Comparison of ENCODE assay signal across 17 cellular contexts in the genomic region with DNA sequence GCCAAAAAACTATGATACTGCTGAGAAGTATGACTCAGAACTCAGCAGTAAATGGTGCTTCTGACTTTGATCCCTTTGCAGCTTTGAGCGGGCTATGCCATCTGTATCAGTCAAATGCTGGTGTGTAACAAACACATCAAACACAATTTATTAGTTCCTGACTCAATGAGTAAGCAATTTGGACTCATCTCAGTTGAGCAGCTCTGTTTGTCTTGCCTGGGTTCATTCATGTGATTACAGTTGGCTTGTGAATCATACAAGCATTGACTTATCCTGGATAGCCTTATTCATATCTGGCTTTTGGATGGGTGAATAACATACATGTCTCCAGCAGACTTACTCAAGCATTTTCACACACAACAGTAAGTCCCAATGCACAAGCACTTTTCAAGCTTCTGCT.
A peak's percentile ranks its signal among the peaks of the same experiment; 100 is the strongest.
DNase-seq lines count a peak whose midpoint lies in the region; ATAC-seq and TF ChIP-seq lines count a peak whose summit lies in the region.
"Had no signal": no experiment of that assay in that cellular context is flagged by ENCODE, and none has a peak within 500 bp of the region (broad histone marks: within the 10 kb centered on the region; RNA-seq: fewer than 3 reads in every experiment).

No MANE protein-coding gene starts in this region.

- H3K27me3 ChIP-seq in GM23248 (replicated peaks; ENCODE audit: insufficient read depth): no peaks in the 10 kb centered on the region

- no peak for TF ChIP-seq CTCF in epithelial cell of esophagus (IDR thresholded peaks at IDR 0.05; ENCODE audit: insufficient read depth, low read depth, low read length, missing control alignments)

- no peak overlapping the region for H3K9ac ChIP-seq in GM23248

- no peaks in the 10 kb centered on the region for H3K9me2 ChIP-seq in GM23248 (ENCODE audit: insufficient read depth)

- H3K4me3 ChIP-seq in GM23248: no peak overlapping the region
- H3K4me3 ChIP-seq in epithelial cell of esophagus (ENCODE audit: low read length): no peak overlapping the region
- H3K4me3 ChIP-seq: GM23338, PC-9 had no signal

- no peak for ATAC-seq in HG02588 (IDR thresholded peaks at IDR 0.05; ENCODE audit: unreplicated experiment)
- ATAC-seq: GM23338, SK-N-SH treated with all-trans-retinoic acid at 6 μM for 48 hours had no signal

- DNase-seq in GM23248 (peak; percentile 23), NCI-H226 (peak; percentile 5), epithelial cell of esophagus (ENCODE audit: low read depth) (peak; percentile 50), kidney tubule cell (ENCODE audit: low spot score) (peak; percentile 69), SHP77 (lab: John Stamatoyannopoulos, UW) (no peak), NCI-H2081 (lab: John Stamatoyannopoulos, UW) (no peak)
- DNase-seq: CD4-positive, alpha-beta T cell; DND-41; Kasumi-1; NCI-H1436 treated with DMSO at 0.1 percent for 48 hours; NCI-H345; NCI-H526 treated with DMSO at 0.1 percent for 48 hours; PC-9; Right ventricle myocardium superior had no signal

- H2AFZ ChIP-seq in GM23248: no peak overlapping the region
- H2AFZ ChIP-seq: GM23338, PC-9 had no signal

- H3K4me2 ChIP-seq in GM23248 (ENCODE audit: unreplicated experiment): no peak overlapping the region
- H3K4me2 ChIP-seq: GM23338, PC-9 had no signal

- no peaks in the 10 kb centered on the region for H4K20me1 ChIP-seq in GM23248 (ENCODE audit: insufficient read depth)

- H3K36me3 ChIP-seq in GM23248 (ENCODE audit: low read depth): no peaks in the 10 kb centered on the region

- H3K9me3 ChIP-seq in GM23248 (ENCODE audit: low read depth): no peaks in the 10 kb centered on the region

- peaks cover 38% of the 10 kb centered on the region for H3K4me1 ChIP-seq in GM23248 (ENCODE audit: insufficient read depth)

- peaks cover 37% of the 10 kb centered on the region for H3F3A ChIP-seq in GM23248 (ENCODE audit: insufficient read depth)

- WGBS in GM23248 (ENCODE audit: low coverage in 1 of 2, low lambda C conversion rate in 2 of 2, missing lambda C conversion rate in 2 of 2), 2 experiments: 20 to 27% methylated on average over 1 of the region's 1 CpG

- in situ Hi-C loops in GM23248 (cut with MboI): no loop called here

- no peaks in the 10 kb centered on the region for H3K79me2 ChIP-seq in GM23248 (ENCODE audit: insufficient read depth)

- H3K27ac ChIP-seq in GM23248: no peak overlapping the region
- H3K27ac ChIP-seq: PC-9 had no signal

Comparison
In these comparisons a context has a peak if more than half of its experiments do, and no peak if none do; other contexts are left out.
1. DNase-seq: peak in GM23248 (single experiment), NCI-H226 (single experiment), epithelial cell of esophagus (single experiment) and kidney tubule cell (single experiment); none in SHP77 (0 of 2) and NCI-H2081 (0 of 2).